8 cellular contexts compared by ENCODE assay signal in genomic region chr3:50238549-50239026, GRCh38. TPM values are rescaled to one million over a fixed set of nuclear protein-coding genes. Genes with fewer than 3 reads are reported as not detected.
DNase-seq lines count a peak whose midpoint lies in the region; ATAC-seq and TF ChIP-seq lines count a peak whose summit lies in the region.

No MANE protein-coding gene starts in this region.

- peak overlapping the region; percentile 97 for H3K4me3 Mint-ChIP-seq in GM23338
- peak overlapping the region; percentile 95 to 98 (median 97) for H3K4me3 Mint-ChIP-seq in T-cell
- H3K4me3 Mint-ChIP-seq in naive thymus-derived CD4-positive, alpha-beta T cell: peak overlapping the region; percentile 92 to 99 (median 98)

- POLR2A ChIA-PET in T-cell (lab: Charles Lee): interaction anchor here in 1 of 2 donors (1.0 kb wide), 1 partner anchor 8 kb away, joined by 3 read pairs; no protein-coding TSS in a partner anchor
- POLR2A ChIA-PET in naive thymus-derived CD4-positive, alpha-beta T cell (lab: Charles Lee): interaction anchor here (3.4 to 15.6 kb wide), 3 partner anchors 4 to 53 kb away, joined by 17 to 253 read pairs (median 253); partner anchors contain the start of genes GNAI2 and IFRD2

- H3K36me3 Mint-ChIP-seq in GM23338 (ENCODE audit: low read depth): peaks cover 4% of the 10 kb centered on the region; the same call in 2 of the 3 replicates
- peaks cover 10% of the 10 kb centered on the region for H3K36me3 Mint-ChIP-seq in T-cell
- H3K36me3 Mint-ChIP-seq in naive thymus-derived CD4-positive, alpha-beta T cell: peaks cover 0 to 14% (median 0%) of the 10 kb centered on the region in 5 donors

- H3K4me2 ChIP-seq in GM23338: peak overlapping the region; percentile 84

- H3K9me2 ChIP-seq in GM23338 (ENCODE audit: insufficient read depth): no peaks in the 10 kb centered on the region

- TF ChIP-seq CTCF in GM23338 (conservative IDR thresholded peaks at IDR 0.05; ENCODE audit: low read depth in 2 of 2): no peak

- peak overlapping the region; percentile 90 for H3K4me3 ChIP-seq in GM23338
- H3K4me3 ChIP-seq in naive thymus-derived CD4-positive, alpha-beta T cell (ENCODE audit: low read length): peak overlapping the region; percentile 90

- CTCF ChIA-PET in T-cell (lab: Charles Lee): interaction anchor here in 1 of 2 donors (2.0 kb wide), 1 partner anchor 8 kb away, joined by 15 read pairs; no protein-coding TSS in a partner anchor
- CTCF ChIA-PET in naive thymus-derived CD4-positive, alpha-beta T cell (lab: Charles Lee): interaction anchor here (2.0 to 4.3 kb wide), 2 partner anchors 12 to 86 kb away, joined by 4 to 31 read pairs; no protein-coding TSS in a partner anchor

- H3F3A ChIP-seq in GM23338 (replicated peaks; ENCODE audit: low read depth): peaks cover 35% of the 10 kb centered on the region

- peaks cover 75% of the 10 kb centered on the region for H3K79me2 ChIP-seq in GM23338 (replicated peaks; ENCODE audit: insufficient read depth)

- no peaks in the 10 kb centered on the region for H3K27me3 ChIP-seq in GM23338 (ENCODE audit: insufficient read depth)
- H3K27me3 ChIP-seq in naive thymus-derived CD4-positive, alpha-beta T cell (ENCODE audit: control insufficient read depth in 2 of 2, insufficient read depth in 2 of 2, low read length in 2 of 2): no peaks in the 10 kb centered on the region

- peaks cover 41% of the 10 kb centered on the region for H4K20me1 ChIP-seq in GM23338 (replicated peaks; ENCODE audit: insufficient read depth)

- no peak overlapping the region; the same call in 1 of the 2 replicates for H3K27ac Mint-ChIP-seq in GM23338
- H3K27ac Mint-ChIP-seq in T-cell: peak overlapping the region; percentile 95 to 96
- H3K27ac Mint-ChIP-seq in naive thymus-derived CD4-positive, alpha-beta T cell: peak overlapping the region; percentile 51 to 97 (median 95)

- DNase-seq in GM23338 (ENCODE audit: low spot score): no peak
- peak in 2 of 34 experiments; percentile 16 to 19 for DNase-seq in T-cell
- peak; percentile 56 to 72 for DNase-seq in erythroblast (lab: John Stamatoyannopoulos, UW)
- no peak for DNase-seq in naive thymus-derived CD4-positive, alpha-beta T cell
- DNase-seq in 8988T: no peak
- no peak for DNase-seq in NCI-H510A treated with DMSO at 0.1 percent for 48 hours (lab: John Stamatoyannopoulos, UW)
- DNase-seq in GOT3 (lab: John Stamatoyannopoulos, UW): no peak

- H3K4me1 ChIP-seq in GM23338 (ENCODE audit: insufficient read depth): peaks cover 67% of the 10 kb centered on the region
- peaks cover 57 to 62% of the 10 kb centered on the region in 2 donors for H3K4me1 ChIP-seq in naive thymus-derived CD4-positive, alpha-beta T cell (ENCODE audit: control insufficient read depth in 2 of 2, insufficient read depth in 2 of 2, low read length in 2 of 2)

- no peaks in the 10 kb centered on the region for H3K36me3 ChIP-seq in GM23338 (ENCODE audit: insufficient read depth)
- H3K36me3 ChIP-seq in naive thymus-derived CD4-positive, alpha-beta T cell (ENCODE audit: control insufficient read depth in 2 of 3, insufficient read depth in 3 of 3, low read length in 3 of 3): peaks cover 5 to 35% (median 7%) of the 10 kb centered on the region in 3 experiments

- no peak overlapping the region for H2AFZ ChIP-seq in GM23338

- ATAC-seq in GM23338: no peak
- no peak for ATAC-seq in T-cell (replicated peaks in 1 of 4)
- no peak for ATAC-seq in naive thymus-derived CD4-positive, alpha-beta T cell
- no peak for ATAC-seq in HG02571 (IDR thresholded peaks at IDR 0.05; ENCODE audit: unreplicated experiment)

- intact Hi-C loops in naive thymus-derived CD4-positive, alpha-beta T cell (cut with micrococcal nuclease): loop anchor here (1.0 to 5.0 kb wide), 11 partner anchors 8 to 1819 kb away; partner anchors contain the start of genes ARIH2 (in 1 of the 2), C3orf18 (in 1 of the 2), CISH (in 1 of the 2) and CYB561D2 (in 1 of the 2)

- TF ChIP-seq POLR2A in erythroblast (IDR thresholded peaks at IDR 0.05; ENCODE audit: low read length): no peak

- H3K9me3 ChIP-seq in naive thymus-derived CD4-positive, alpha-beta T cell (ENCODE audit: control insufficient read depth in 2 of 3, low read length in 3 of 3): no peaks in the 10 kb centered on the region

- peak overlapping the region; percentile 90 for H3K27ac ChIP-seq in GM23338 (ENCODE audit: low read depth)
- H3K27ac ChIP-seq in naive thymus-derived CD4-positive, alpha-beta T cell (ENCODE audit: low read depth, low read length): peak overlapping the region; percentile 84

- H3K27me3 Mint-ChIP-seq in GM23338 (ENCODE audit: insufficient read depth, low read depth, poor library complexity): peaks cover 20% of the 10 kb centered on the region
- H3K27me3 Mint-ChIP-seq in T-cell: no peaks in the 10 kb centered on the region
- no peaks in the 10 kb centered on the region for H3K27me3 Mint-ChIP-seq in naive thymus-derived CD4-positive, alpha-beta T cell

- H3K9me3 Mint-ChIP-seq in GM23338: no peaks in the 10 kb centered on the region
- H3K9me3 Mint-ChIP-seq in T-cell: no peaks in the 10 kb centered on the region
- no peaks in the 10 kb centered on the region for H3K9me3 Mint-ChIP-seq in naive thymus-derived CD4-positive, alpha-beta T cell

- H3K4me1 Mint-ChIP-seq in GM23338 (peaks cover 68% of the 10 kb centered on the region), T-cell (peaks cover 58 to 72% (median 64%) of the 10 kb centered on the region in 3 donors)
- H3K4me1 Mint-ChIP-seq in naive thymus-derived CD4-positive, alpha-beta T cell: peaks cover 27 to 61% (median 60%) of the 10 kb centered on the region in 7 donors

TF ChIP-seq in GM23338, 12 proteins besides CTCF, POLR2A, EP300 and RAD21:
- TF ChIP-seq ETS1 (IDR thresholded peaks at IDR 0.05) (no peak), ZNF114 (CRISPR knock-in tag; IDR thresholded peaks at IDR 0.05) (no peak), JUNB (IDR thresholded peaks at IDR 0.05; ENCODE audit: unreplicated experiment) (no peak), ZNF331 (CRISPR knock-in tag; IDR thresholded peaks at IDR 0.05; ENCODE audit: low read depth) (no peak)
TF ChIP-seq in GM23338: peak in this region for 0.

RNA-seq across cellular contexts. Expression of gene GNAI2, which starts 2.6 kb away (rescaled TPM):
- 132 and 153 TPM in 2 replicates for total RNA-seq in GM23338 (2014; rRNA removed; shearing (Covaris generic))
- polyA plus RNA-seq in GM23338 (2016; fragmentation: Nextera tagmentation; extraction: Ambion mirVana): 138 and 140 TPM in 2 replicates
- total RNA-seq in T-cell: 100 to 1,000 TPM; 257 to 313 (median 287) TPM
- total RNA-seq in naive thymus-derived CD4-positive, alpha-beta T cell: 100 to 1,000 TPM; 225 to 442 (median 282) TPM
- polyA plus RNA-seq in naive thymus-derived CD4-positive, alpha-beta T cell: 100 to 1,000 TPM; 443 to 527 TPM

RNA-seq across cellular contexts. Expression of gene SEMA3B, which starts 30.4 kb away (rescaled TPM):
- total RNA-seq in GM23338 (2014; rRNA removed; shearing (Covaris generic)): 2.4 and 8.0 TPM in 2 replicates
- polyA plus RNA-seq in GM23338 (2016; fragmentation: Nextera tagmentation; extraction: Ambion mirVana): 3.0 and 3.3 TPM in 2 replicates
- total RNA-seq in T-cell: 1 to 10 TPM in 3 of 5 donors, under 1 TPM in 2; 0.33 to 2.5 (median 1.5) TPM
- total RNA-seq in naive thymus-derived CD4-positive, alpha-beta T cell: 1 to 10 TPM in 3 of 5 experiments, under 1 TPM in 2; 0.73 to 3.7 (median 1.4) TPM
- not detected for polyA plus RNA-seq in naive thymus-derived CD4-positive, alpha-beta T cell

RNA-seq across cellular contexts. Expression of gene SLC38A3, which starts 33.5 kb away (rescaled TPM):
- 0.28 and 3.0 TPM in 2 replicates for total RNA-seq in GM23338 (2014; rRNA removed; shearing (Covaris generic))
- 0.68 and 1.3 TPM in 2 replicates for polyA plus RNA-seq in GM23338 (2016; fragmentation: Nextera tagmentation; extraction: Ambion mirVana)
- total RNA-seq in T-cell: under 1 TPM in 4 of 5 donors, not detected in 1; 0.29 to 0.98 (median 0.44) TPM
- 1 to 10 TPM in 1 of 5 experiments, not detected in 4; 1.8 TPM for total RNA-seq in naive thymus-derived CD4-positive, alpha-beta T cell
- not detected for polyA plus RNA-seq in naive thymus-derived CD4-positive, alpha-beta T cell

RNA-seq across cellular contexts. Expression of gene LSMEM2, which starts 40.3 kb away (rescaled TPM):
- total RNA-seq in GM23338 (2014; rRNA removed; shearing (Covaris generic)): 0.59 and 1.5 TPM in 2 replicates
- polyA plus RNA-seq in GM23338 (2016; fragmentation: Nextera tagmentation; extraction: Ambion mirVana): 0.86 and 1.5 TPM in 2 replicates
- total RNA-seq in T-cell: not detected
- not detected for total RNA-seq in naive thymus-derived CD4-positive, alpha-beta T cell
- polyA plus RNA-seq in naive thymus-derived CD4-positive, alpha-beta T cell: under 1 TPM in 1 of 2 donors, not detected in 1; 0.15 TPM

RNA-seq across cellular contexts. Expression of gene GNAT1, which starts 47.2 kb away (rescaled TPM):
- total RNA-seq in GM23338 (2014; rRNA removed; shearing (Covaris generic)): not detected in 2 replicates
- not detected in 2 replicates for polyA plus RNA-seq in GM23338 (2016; fragmentation: Nextera tagmentation; extraction: Ambion mirVana)
- total RNA-seq in T-cell: under 1 TPM in 1 of 5 donors, not detected in 4; 0.28 TPM
- total RNA-seq in naive thymus-derived CD4-positive, alpha-beta T cell: 1 to 10 TPM in 1 of 5 experiments, under 1 TPM in 1, not detected in 3; 0.24 to 1.2 TPM
- not detected for polyA plus RNA-seq in naive thymus-derived CD4-positive, alpha-beta T cell

Comparison
In these comparisons a context has a peak if more than half of its experiments do, and no peak if none do; other contexts are left out.
1. DNase-seq: peak in erythroblast (2 of 2); none in GM23338 (single experiment), naive thymus-derived CD4-positive, alpha-beta T cell (0 of 9), 8988T (single experiment), NCI-H510A treated with DMSO at 0.1 percent for 48 hours (single experiment) and GOT3 (single experiment).
2. Peak in every context shown above with its lines, with median percentiles within 50 percentile points of each other: H3K4me3 Mint-ChIP-seq.